1 cellular context compared by ENCODE assay signal in the genomic region with DNA sequence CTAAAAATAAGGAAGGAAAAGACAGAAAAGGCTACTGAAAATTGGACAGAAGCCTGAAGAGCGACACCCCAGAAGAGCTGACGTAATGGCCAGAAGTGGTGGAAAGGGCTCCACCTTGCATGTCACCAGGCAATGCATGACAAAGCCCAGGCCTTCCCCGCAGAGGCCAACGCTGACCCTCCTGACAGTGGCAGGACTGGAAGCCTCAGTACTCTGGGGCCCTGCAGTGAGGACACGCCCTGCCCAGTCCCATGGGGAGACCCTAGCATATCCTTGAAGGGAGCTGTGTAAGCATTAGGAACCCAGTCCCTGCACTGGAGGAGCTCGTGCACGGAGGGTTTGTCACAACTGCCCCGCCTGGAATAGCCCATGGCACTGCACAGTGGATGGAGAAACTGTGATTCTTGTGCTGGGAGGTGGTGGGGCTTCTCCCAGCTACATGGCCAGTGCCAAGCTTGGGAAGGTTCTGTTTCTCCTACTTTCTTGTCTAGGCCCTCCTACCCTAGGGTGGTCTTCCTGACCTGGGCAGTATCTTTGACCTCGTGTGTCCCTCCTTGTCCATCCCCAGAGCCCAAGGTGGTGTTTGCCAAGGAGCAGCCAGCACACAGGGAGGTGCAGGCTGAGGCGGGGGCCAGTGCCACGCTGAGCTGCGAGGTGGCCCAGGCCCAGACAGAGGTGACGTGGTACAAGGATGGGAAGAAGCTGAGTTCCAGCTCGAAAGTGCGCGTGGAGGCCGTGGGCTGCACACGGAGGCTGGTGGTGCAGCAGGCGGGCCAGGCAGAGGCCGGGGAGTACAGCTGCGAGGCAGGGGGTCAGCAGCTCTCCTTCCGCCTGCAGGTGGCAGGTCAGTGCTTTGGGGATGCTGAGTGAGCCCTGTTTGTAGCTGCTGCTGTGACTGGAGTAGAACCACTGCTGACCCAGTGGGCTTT.
TF ChIP-seq lines count a peak whose summit lies in the region.

No MANE protein-coding gene starts in this region.

TF ChIP-seq in HepG2, 621 proteins besides CTCF, POLR2A, EP300 and RAD21 (continued from another document):
- TF ChIP-seq, protein P1, sequence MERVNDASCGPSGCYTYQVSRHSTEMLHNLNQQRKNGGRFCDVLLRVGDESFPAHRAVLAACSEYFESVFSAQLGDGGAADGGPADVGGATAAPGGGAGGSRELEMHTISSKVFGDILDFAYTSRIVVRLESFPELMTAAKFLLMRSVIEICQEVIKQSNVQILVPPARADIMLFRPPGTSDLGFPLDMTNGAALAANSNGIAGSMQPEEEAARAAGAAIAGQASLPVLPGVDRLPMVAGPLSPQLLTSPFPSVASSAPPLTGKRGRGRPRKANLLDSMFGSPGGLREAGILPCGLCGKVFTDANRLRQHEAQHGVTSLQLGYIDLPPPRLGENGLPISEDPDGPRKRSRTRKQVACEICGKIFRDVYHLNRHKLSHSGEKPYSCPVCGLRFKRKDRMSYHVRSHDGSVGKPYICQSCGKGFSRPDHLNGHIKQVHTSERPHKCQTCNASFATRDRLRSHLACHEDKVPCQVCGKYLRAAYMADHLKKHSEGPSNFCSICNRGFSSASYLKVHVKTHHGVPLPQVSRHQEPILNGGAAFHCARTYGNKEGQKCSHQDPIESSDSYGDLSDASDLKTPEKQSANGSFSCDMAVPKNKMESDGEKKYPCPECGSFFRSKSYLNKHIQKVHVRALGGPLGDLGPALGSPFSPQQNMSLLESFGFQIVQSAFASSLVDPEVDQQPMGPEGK (CRISPR knock-in tag; IDR thresholded peaks at IDR 0.05) = no peak
- TF ChIP-seq, protein P2, sequence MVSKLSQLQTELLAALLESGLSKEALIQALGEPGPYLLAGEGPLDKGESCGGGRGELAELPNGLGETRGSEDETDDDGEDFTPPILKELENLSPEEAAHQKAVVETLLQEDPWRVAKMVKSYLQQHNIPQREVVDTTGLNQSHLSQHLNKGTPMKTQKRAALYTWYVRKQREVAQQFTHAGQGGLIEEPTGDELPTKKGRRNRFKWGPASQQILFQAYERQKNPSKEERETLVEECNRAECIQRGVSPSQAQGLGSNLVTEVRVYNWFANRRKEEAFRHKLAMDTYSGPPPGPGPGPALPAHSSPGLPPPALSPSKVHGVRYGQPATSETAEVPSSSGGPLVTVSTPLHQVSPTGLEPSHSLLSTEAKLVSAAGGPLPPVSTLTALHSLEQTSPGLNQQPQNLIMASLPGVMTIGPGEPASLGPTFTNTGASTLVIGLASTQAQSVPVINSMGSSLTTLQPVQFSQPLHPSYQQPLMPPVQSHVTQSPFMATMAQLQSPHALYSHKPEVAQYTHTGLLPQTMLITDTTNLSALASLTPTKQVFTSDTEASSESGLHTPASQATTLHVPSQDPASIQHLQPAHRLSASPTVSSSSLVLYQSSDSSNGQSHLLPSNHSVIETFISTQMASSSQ (IDR thresholded peaks at IDR 0.05; ENCODE audit: low read depth) = no peak
- TF ChIP-seq, protein P2 (CRISPR knock-in tag; IDR thresholded peaks at IDR 0.05; ENCODE audit: borderline replicate concordance) = no peak
- TF ChIP-seq ZNF572 (CRISPR knock-in tag; IDR thresholded peaks at IDR 0.05) = 0 out of 2 replicates have a peak, but pooled peaks have one; percentile 20
- TF ChIP-seq ZNF205 (CRISPR knock-in tag; IDR thresholded peaks at IDR 0.05) = no peak
- no peak for TF ChIP-seq ZNF562 (CRISPR knock-in tag; IDR thresholded peaks at IDR 0.05; ENCODE audit: borderline replicate concordance)
- no peak for TF ChIP-seq NFYC (CRISPR knock-in tag; IDR thresholded peaks at IDR 0.05)
- TF ChIP-seq ATF7 (IDR thresholded peaks at IDR 0.05) = no peak
- no peak for TF ChIP-seq ATF7 (CRISPR knock-in tag; IDR thresholded peaks at IDR 0.05)
- TF ChIP-seq, protein P3, sequence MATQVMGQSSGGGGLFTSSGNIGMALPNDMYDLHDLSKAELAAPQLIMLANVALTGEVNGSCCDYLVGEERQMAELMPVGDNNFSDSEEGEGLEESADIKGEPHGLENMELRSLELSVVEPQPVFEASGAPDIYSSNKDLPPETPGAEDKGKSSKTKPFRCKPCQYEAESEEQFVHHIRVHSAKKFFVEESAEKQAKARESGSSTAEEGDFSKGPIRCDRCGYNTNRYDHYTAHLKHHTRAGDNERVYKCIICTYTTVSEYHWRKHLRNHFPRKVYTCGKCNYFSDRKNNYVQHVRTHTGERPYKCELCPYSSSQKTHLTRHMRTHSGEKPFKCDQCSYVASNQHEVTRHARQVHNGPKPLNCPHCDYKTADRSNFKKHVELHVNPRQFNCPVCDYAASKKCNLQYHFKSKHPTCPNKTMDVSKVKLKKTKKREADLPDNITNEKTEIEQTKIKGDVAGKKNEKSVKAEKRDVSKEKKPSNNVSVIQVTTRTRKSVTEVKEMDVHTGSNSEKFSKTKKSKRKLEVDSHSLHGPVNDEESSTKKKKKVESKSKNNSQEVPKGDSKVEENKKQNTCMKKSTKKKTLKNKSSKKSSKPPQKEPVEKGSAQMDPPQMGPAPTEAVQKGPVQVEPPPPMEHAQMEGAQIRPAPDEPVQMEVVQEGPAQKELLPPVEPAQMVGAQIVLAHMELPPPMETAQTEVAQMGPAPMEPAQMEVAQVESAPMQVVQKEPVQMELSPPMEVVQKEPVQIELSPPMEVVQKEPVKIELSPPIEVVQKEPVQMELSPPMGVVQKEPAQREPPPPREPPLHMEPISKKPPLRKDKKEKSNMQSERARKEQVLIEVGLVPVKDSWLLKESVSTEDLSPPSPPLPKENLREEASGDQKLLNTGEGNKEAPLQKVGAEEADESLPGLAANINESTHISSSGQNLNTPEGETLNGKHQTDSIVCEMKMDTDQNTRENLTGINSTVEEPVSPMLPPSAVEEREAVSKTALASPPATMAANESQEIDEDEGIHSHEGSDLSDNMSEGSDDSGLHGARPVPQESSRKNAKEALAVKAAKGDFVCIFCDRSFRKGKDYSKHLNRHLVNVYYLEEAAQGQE (IDR thresholded peaks at IDR 0.05; ENCODE audit: borderline replicate concordance in 1 of 2, low read depth in 1 of 2, low read length in 2 of 2) = no peak
- TF ChIP-seq ZNF432 (CRISPR knock-in tag; IDR thresholded peaks at IDR 0.05; ENCODE audit: borderline replicate concordance) = no peak
- TF ChIP-seq FOSL2 (CRISPR knock-in tag; IDR thresholded peaks at IDR 0.05) = no peak
- TF ChIP-seq CC2D1A (CRISPR knock-in tag; IDR thresholded peaks at IDR 0.05) = no peak
- TF ChIP-seq SOX5 (CRISPR knock-in tag; IDR thresholded peaks at IDR 0.05; ENCODE audit: borderline replicate concordance) = no peak
- no peak for TF ChIP-seq ARNT (IDR thresholded peaks at IDR 0.05)
- no peak for TF ChIP-seq MAF1 (CRISPR knock-in tag; IDR thresholded peaks at IDR 0.05; ENCODE audit: borderline replicate concordance)
